ENCODE assay signal across 1 cellular context in the genomic region with DNA sequence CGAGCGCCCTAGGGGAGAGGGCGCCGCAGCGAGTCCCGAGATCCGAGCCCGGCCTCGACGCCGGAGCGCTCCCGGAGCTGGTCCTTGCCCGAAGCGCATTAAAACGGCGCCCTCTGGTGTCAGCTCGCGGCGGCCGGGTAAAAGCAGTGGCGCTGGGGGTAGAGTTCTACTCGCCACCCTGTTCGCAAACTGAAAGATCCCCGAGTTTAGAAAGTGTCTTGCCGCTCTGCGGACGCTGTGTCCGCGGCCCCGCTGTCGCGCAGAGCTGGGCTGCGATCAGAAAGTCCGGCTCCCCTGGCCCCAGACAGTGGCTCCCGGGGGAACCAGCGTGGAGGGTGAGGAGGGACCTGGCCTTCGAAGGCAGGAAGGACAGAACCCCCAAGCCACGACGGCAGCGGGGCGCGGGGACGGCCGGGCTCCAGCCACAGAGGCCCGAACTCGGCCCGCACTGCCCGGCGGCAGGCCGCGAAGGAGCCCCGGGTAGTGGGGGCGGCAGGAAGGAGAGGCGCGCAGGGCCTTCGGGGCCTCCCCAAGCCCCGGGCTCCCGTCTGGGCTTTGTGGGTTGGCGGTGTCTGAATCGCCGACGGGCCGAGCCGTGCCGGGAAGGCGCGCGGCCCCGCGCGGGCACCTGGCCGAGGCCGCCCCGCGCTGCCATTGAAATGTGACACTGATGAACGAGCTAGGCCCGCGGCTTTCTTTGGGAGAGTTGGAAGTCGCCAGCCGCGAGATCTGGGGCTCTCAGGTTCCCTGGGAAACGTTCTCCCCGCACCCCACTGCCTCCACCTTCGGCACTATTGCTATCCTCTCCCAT.
TF ChIP-seq lines count a peak whose summit lies in the region.

No MANE protein-coding gene starts in this region.

TF ChIP-seq in HepG2, 621 proteins besides CTCF, POLR2A, EP300 and RAD21 (continued from another document and continues in another):
- TF ChIP-seq, protein P1, sequence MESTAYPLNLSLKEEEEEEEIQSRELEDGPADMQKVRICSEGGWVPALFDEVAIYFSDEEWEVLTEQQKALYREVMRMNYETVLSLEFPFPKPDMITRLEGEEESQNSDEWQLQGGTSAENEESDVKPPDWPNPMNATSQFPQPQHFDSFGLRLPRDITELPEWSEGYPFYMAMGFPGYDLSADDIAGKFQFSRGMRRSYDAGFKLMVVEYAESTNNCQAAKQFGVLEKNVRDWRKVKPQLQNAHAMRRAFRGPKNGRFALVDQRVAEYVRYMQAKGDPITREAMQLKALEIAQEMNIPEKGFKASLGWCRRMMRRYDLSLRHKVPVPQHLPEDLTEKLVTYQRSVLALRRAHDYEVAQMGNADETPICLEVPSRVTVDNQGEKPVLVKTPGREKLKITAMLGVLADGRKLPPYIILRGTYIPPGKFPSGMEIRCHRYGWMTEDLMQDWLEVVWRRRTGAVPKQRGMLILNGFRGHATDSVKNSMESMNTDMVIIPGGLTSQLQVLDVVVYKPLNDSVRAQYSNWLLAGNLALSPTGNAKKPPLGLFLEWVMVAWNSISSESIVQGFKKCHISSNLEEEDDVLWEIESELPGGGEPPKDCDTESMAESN (CRISPR knock-in tag; conservative IDR thresholded peaks at IDR 0.05): no peak
- 0 out of 2 replicates have a peak, but pooled peaks have one; percentile 20 for TF ChIP-seq GATAD2A (CRISPR knock-in tag; IDR thresholded peaks at IDR 0.05)
- no peak for TF ChIP-seq ZFAT (CRISPR knock-in tag; conservative IDR thresholded peaks at IDR 0.05)
- TF ChIP-seq, protein P2, sequence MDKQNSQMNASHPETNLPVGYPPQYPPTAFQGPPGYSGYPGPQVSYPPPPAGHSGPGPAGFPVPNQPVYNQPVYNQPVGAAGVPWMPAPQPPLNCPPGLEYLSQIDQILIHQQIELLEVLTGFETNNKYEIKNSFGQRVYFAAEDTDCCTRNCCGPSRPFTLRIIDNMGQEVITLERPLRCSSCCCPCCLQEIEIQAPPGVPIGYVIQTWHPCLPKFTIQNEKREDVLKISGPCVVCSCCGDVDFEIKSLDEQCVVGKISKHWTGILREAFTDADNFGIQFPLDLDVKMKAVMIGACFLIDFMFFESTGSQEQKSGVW (CRISPR knock-in tag; IDR thresholded peaks at IDR 0.05; ENCODE audit: borderline replicate concordance): no peak
- TF ChIP-seq, protein P3, sequence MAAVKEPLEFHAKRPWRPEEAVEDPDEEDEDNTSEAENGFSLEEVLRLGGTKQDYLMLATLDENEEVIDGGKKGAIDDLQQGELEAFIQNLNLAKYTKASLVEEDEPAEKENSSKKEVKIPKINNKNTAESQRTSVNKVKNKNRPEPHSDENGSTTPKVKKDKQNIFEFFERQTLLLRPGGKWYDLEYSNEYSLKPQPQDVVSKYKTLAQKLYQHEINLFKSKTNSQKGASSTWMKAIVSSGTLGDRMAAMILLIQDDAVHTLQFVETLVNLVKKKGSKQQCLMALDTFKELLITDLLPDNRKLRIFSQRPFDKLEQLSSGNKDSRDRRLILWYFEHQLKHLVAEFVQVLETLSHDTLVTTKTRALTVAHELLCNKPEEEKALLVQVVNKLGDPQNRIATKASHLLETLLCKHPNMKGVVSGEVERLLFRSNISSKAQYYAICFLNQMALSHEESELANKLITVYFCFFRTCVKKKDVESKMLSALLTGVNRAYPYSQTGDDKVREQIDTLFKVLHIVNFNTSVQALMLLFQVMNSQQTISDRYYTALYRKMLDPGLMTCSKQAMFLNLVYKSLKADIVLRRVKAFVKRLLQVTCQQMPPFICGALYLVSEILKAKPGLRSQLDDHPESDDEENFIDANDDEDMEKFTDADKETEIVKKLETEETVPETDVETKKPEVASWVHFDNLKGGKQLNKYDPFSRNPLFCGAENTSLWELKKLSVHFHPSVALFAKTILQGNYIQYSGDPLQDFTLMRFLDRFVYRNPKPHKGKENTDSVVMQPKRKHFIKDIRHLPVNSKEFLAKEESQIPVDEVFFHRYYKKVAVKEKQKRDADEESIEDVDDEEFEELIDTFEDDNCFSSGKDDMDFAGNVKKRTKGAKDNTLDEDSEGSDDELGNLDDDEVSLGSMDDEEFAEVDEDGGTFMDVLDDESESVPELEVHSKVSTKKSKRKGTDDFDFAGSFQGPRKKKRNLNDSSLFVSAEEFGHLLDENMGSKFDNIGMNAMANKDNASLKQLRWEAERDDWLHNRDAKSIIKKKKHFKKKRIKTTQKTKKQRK (IDR thresholded peaks at IDR 0.05; ENCODE audit: low read length): no peak
- TF ChIP-seq ZNF225 (CRISPR knock-in tag; IDR thresholded peaks at IDR 0.05): 0 out of 2 replicates have a peak, but pooled peaks have one; percentile 60
- TF ChIP-seq SRSF1 (optimal IDR thresholded peaks at IDR 0.05; ENCODE audit: low read depth, low read length): peak; percentile 48
- TF ChIP-seq, protein P4, sequence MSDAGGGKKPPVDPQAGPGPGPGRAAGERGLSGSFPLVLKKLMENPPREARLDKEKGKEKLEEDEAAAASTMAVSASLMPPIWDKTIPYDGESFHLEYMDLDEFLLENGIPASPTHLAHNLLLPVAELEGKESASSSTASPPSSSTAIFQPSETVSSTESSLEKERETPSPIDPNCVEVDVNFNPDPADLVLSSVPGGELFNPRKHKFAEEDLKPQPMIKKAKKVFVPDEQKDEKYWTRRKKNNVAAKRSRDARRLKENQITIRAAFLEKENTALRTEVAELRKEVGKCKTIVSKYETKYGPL (CRISPR knock-in tag; IDR thresholded peaks at IDR 0.05): no peak
- no peak for TF ChIP-seq TCF12 (IDR thresholded peaks at IDR 0.05)
- TF ChIP-seq TCF12 (CRISPR knock-in tag; IDR thresholded peaks at IDR 0.05): no peak
- TF ChIP-seq FOSL1 (CRISPR knock-in tag; IDR thresholded peaks at IDR 0.05; ENCODE audit: borderline replicate concordance): no peak
- TF ChIP-seq ZNF614 (CRISPR knock-in tag; IDR thresholded peaks at IDR 0.05; ENCODE audit: borderline replicate concordance): peak; percentile 13; the same call in 1 of the 2 replicates
- TF ChIP-seq CHCHD3 (CRISPR knock-in tag; IDR thresholded peaks at IDR 0.05): no peak
- no peak for TF ChIP-seq MED1 (CRISPR knock-in tag; IDR thresholded peaks at IDR 0.05)
- TF ChIP-seq ZNF101 (CRISPR knock-in tag; IDR thresholded peaks at IDR 0.05; ENCODE audit: borderline replicate concordance, low read depth): no peak
- TF ChIP-seq, protein P5, sequence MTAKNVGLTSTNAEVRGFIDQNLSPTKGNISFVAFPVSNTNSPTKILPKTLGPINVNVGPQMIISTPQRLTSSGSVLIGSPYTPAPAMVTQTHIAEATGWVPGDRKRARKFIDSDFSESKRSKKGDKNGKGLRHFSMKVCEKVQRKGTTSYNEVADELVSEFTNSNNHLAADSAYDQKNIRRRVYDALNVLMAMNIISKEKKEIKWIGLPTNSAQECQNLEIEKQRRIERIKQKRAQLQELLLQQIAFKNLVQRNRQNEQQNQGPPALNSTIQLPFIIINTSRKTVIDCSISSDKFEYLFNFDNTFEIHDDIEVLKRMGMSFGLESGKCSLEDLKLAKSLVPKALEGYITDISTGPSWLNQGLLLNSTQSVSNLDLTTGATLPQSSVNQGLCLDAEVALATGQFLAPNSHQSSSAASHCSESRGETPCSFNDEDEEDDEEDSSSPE (CRISPR knock-in tag; IDR thresholded peaks at IDR 0.05): peak; percentile 36
- no peak for TF ChIP-seq EHMT2 (IDR thresholded peaks at IDR 0.05; ENCODE audit: borderline replicate concordance, low read depth, low read length)
- TF ChIP-seq, protein P6, sequence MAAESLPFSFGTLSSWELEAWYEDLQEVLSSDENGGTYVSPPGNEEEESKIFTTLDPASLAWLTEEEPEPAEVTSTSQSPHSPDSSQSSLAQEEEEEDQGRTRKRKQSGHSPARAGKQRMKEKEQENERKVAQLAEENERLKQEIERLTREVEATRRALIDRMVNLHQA (CRISPR knock-in tag; IDR thresholded peaks at IDR 0.05): no peak
- TF ChIP-seq SMARCC2 (IDR thresholded peaks at IDR 0.05): no peak
- TF ChIP-seq, protein P7, sequence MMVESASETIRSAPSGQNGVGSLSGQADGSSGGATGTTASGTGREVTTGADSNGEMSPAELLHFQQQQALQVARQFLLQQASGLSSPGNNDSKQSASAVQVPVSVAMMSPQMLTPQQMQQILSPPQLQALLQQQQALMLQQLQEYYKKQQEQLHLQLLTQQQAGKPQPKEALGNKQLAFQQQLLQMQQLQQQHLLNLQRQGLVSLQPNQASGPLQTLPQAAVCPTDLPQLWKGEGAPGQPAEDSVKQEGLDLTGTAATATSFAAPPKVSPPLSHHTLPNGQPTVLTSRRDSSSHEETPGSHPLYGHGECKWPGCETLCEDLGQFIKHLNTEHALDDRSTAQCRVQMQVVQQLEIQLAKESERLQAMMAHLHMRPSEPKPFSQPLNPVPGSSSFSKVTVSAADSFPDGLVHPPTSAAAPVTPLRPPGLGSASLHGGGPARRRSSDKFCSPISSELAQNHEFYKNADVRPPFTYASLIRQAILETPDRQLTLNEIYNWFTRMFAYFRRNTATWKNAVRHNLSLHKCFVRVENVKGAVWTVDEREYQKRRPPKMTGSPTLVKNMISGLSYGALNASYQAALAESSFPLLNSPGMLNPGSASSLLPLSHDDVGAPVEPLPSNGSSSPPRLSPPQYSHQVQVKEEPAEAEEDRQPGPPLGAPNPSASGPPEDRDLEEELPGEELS (CRISPR knock-in tag; IDR thresholded peaks at IDR 0.05): no peak
- TF ChIP-seq, protein P8, sequence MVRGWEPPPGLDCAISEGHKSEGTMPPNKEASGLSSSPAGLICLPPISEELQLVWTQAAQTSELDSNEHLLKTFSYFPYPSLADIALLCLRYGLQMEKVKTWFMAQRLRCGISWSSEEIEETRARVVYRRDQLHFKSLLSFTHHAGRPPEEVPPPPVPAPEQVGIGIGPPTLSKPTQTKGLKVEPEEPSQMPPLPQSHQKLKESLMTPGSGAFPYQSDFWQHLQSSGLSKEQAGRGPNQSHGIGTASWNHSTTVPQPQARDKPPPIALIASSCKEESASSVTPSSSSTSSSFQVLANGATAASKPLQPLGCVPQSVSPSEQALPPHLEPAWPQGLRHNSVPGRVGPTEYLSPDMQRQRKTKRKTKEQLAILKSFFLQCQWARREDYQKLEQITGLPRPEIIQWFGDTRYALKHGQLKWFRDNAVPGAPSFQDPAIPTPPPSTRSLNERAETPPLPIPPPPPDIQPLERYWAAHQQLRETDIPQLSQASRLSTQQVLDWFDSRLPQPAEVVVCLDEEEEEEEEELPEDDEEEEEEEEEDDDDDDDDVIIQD (CRISPR knock-in tag; IDR thresholded peaks at IDR 0.05; ENCODE audit: low read depth): no peak
- TF ChIP-seq ZNF557 (CRISPR knock-in tag; IDR thresholded peaks at IDR 0.05): no peak
- no peak for TF ChIP-seq FOXK1 (CRISPR knock-in tag; IDR thresholded peaks at IDR 0.05; ENCODE audit: borderline replicate concordance, low read depth)
- no peak for TF ChIP-seq POLR2AphosphoS2 (IDR thresholded peaks at IDR 0.05; ENCODE audit: low read depth, low read length)
- TF ChIP-seq ZFP1 (CRISPR knock-in tag; IDR thresholded peaks at IDR 0.05): no peak
- TF ChIP-seq, protein P9, sequence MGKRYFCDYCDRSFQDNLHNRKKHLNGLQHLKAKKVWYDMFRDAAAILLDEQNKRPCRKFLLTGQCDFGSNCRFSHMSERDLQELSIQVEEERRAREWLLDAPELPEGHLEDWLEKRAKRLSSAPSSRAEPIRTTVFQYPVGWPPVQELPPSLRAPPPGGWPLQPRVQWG (CRISPR knock-in tag; IDR thresholded peaks at IDR 0.05; ENCODE audit: borderline replicate concordance, low read depth): no peak
- TF ChIP-seq PHF5A (CRISPR knock-in tag; IDR thresholded peaks at IDR 0.05; ENCODE audit: low read depth, unreplicated experiment): no peak
- TF ChIP-seq SOX6 (IDR thresholded peaks at IDR 0.05): no peak; the same call in 1 of the 2 replicates
- TF ChIP-seq SOX6 (CRISPR knock-in tag; IDR thresholded peaks at IDR 0.05): peak; percentile 39; the same call in 1 of the 2 replicates
- no peak for TF ChIP-seq STAT5B (CRISPR knock-in tag; IDR thresholded peaks at IDR 0.05)
- TF ChIP-seq, protein P10, sequence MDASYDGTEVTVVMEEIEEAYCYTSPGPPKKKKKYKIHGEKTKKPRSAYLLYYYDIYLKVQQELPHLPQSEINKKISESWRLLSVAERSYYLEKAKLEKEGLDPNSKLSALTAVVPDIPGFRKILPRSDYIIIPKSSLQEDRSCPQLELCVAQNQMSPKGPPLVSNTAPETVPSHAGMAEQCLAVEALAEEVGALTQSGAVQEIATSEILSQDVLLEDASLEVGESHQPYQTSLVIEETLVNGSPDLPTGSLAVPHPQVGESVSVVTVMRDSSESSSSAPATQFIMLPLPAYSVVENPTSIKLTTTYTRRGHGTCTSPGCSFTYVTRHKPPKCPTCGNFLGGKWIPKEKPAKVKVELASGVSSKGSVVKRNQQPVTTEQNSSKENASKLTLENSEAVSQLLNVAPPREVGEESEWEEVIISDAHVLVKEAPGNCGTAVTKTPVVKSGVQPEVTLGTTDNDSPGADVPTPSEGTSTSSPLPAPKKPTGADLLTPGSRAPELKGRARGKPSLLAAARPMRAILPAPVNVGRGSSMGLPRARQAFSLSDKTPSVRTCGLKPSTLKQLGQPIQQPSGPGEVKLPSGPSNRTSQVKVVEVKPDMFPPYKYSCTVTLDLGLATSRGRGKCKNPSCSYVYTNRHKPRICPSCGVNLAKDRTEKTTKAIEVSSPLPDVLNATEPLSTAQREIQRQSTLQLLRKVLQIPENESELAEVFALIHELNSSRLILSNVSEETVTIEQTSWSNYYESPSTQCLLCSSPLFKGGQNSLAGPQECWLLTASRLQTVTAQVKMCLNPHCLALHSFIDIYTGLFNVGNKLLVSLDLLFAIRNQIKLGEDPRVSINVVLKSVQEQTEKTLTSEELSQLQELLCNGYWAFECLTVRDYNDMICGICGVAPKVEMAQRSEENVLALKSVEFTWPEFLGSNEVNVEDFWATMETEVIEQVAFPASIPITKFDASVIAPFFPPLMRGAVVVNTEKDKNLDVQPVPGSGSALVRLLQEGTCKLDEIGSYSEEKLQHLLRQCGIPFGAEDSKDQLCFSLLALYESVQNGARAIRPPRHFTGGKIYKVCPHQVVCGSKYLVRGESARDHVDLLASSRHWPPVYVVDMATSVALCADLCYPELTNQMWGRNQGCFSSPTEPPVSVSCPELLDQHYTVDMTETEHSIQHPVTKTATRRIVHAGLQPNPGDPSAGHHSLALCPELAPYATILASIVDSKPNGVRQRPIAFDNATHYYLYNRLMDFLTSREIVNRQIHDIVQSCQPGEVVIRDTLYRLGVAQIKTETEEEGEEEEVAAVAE (CRISPR knock-in tag; IDR thresholded peaks at IDR 0.05; ENCODE audit: borderline replicate concordance): no peak
- 0 out of 2 replicates have a peak, but pooled peaks have one; percentile 29 for TF ChIP-seq KAT8 (CRISPR knock-in tag; IDR thresholded peaks at IDR 0.05)
- TF ChIP-seq, protein P11, sequence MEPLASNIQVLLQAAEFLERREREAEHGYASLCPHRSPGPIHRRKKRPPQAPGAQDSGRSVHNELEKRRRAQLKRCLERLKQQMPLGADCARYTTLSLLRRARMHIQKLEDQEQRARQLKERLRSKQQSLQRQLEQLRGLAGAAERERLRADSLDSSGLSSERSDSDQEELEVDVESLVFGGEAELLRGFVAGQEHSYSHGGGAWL (CRISPR knock-in tag; IDR thresholded peaks at IDR 0.05): no peak
- TF ChIP-seq, protein P12, sequence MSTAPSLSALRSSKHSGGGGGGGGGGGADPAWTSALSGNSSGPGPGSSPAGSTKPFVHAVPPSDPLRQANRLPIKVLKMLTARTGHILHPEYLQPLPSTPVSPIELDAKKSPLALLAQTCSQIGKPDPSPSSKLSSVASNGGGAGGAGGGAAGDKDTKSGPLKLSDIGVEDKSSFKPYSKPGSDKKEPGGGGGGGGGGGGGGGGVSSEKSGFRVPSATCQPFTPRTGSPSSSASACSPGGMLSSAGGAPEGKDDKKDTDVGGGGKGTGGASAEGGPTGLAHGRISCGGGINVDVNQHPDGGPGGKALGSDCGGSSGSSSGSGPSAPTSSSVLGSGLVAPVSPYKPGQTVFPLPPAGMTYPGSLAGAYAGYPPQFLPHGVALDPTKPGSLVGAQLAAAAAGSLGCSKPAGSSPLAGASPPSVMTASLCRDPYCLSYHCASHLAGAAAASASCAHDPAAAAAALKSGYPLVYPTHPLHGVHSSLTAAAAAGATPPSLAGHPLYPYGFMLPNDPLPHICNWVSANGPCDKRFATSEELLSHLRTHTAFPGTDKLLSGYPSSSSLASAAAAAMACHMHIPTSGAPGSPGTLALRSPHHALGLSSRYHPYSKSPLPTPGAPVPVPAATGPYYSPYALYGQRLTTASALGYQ (CRISPR knock-in tag; IDR thresholded peaks at IDR 0.05): no peak; the same call in 1 of the 2 replicates
- no peak for TF ChIP-seq ZSCAN29 (CRISPR knock-in tag; conservative IDR thresholded peaks at IDR 0.05)
- no peak for TF ChIP-seq IRX3 (CRISPR knock-in tag; IDR thresholded peaks at IDR 0.05; ENCODE audit: borderline replicate concordance, low read depth)
